1 cellular context compared by ENCODE assay signal in the genomic region with DNA sequence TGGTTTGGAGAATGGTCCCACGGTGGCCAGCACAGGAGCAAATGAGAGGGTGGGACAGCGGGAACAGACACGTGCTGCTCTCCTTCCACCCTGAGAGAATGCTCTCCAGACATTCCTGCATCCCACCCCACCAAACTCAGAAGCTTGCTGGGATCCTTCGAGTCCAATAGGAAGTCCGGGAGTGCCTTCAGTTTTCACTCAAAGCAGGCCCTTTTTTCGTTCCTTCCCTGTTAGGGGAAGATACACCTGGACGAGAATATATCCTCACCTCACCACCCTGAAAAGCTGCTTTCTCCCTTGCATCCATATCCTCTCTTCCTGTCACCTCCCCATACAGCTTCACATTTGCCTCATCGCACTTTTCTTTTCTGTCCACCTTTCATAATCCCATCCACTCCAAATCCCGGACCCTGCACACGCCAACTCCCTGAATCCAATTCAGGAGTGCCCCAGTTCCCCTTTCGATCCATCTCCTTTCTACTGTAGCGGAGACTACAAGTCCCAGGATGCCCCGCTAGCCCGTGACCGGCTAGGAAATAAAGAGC.
A peak's percentile ranks its signal among the peaks of the same experiment; 100 is the strongest.
TF ChIP-seq lines count a peak whose summit lies in the region.

No MANE protein-coding gene starts in this region.

TF ChIP-seq in HepG2, 621 proteins besides CTCF, POLR2A, EP300 and RAD21 (continues in another document):
- TF ChIP-seq NFE2L2 (IDR thresholded peaks at IDR 0.05; ENCODE audit: low read length) (0 out of 2 replicates have a peak, but pooled peaks have one; percentile 23), HCFC1 (IDR thresholded peaks at IDR 0.05; ENCODE audit: low read depth, low read length) (peak; percentile 94), POLR2AphosphoS5 (IDR thresholded peaks at IDR 0.05; ENCODE audit: low read depth, low read length) (peak; percentile 36), PPARG (CRISPR knock-in tag; conservative IDR thresholded peaks at IDR 0.05) (0 out of 2 replicates have a peak, but pooled peaks have one; percentile 10), ZNF761 (CRISPR knock-in tag; conservative IDR thresholded peaks at IDR 0.05) (0 out of 2 replicates have a peak, but pooled peaks have one; percentile 16), SUZ12 (IDR thresholded peaks at IDR 0.05; ENCODE audit: low read depth, low read length) (peak; percentile 85), ZNF143 (CRISPR knock-in tag; IDR thresholded peaks at IDR 0.05) (peak; percentile 96), CBX2 (IDR thresholded peaks at IDR 0.05; ENCODE audit: low read depth, low read length) (no peak), CBX2 (CRISPR knock-in tag; IDR thresholded peaks at IDR 0.05; ENCODE audit: low read depth) (no peak), YY1 (IDR thresholded peaks at IDR 0.05; ENCODE audit: insufficient read depth, insufficient replicate concordance, low read depth, low read length) (peak; percentile 74), JUNB (CRISPR knock-in tag; IDR thresholded peaks at IDR 0.05; ENCODE audit: borderline replicate concordance) (0 out of 2 replicates have a peak, but pooled peaks have one; percentile 56), EEA1 (CRISPR knock-in tag; IDR thresholded peaks at IDR 0.05; ENCODE audit: borderline replicate concordance) (0 out of 2 replicates have a peak, but pooled peaks have one; percentile 20), ZFP36L2 (CRISPR knock-in tag; IDR thresholded peaks at IDR 0.05) (0 out of 2 replicates have a peak, but pooled peaks have one; percentile 24), ZSCAN22 (CRISPR knock-in tag; IDR thresholded peaks at IDR 0.05) (0 out of 2 replicates have a peak, but pooled peaks have one; percentile 3), NR2F6 (IDR thresholded peaks at IDR 0.05) (no peak), NR2F6 (CRISPR knock-in tag; IDR thresholded peaks at IDR 0.05) (0 out of 2 replicates have a peak, but pooled peaks have one; percentile 70), MED8 (CRISPR knock-in tag; IDR thresholded peaks at IDR 0.05; ENCODE audit: insufficient replicate concordance) (no peak), TBX2 (CRISPR knock-in tag; IDR thresholded peaks at IDR 0.05; ENCODE audit: borderline replicate concordance) (no peak), PAF1 (CRISPR knock-in tag; IDR thresholded peaks at IDR 0.05) (no peak), SNRNP70 (IDR thresholded peaks at IDR 0.05; ENCODE audit: low read depth, low read length) (no peak), JARID2 (CRISPR knock-in tag; IDR thresholded peaks at IDR 0.05; ENCODE audit: insufficient replicate concordance) (no peak), CREM (IDR thresholded peaks at IDR 0.05) (peak; percentile 90; the same call in 1 of the 2 replicates), CREM (CRISPR knock-in tag; IDR thresholded peaks at IDR 0.05) (no peak), CREB1 (IDR thresholded peaks at IDR 0.05) (no peak), CREB1 (CRISPR knock-in tag; IDR thresholded peaks at IDR 0.05) (no peak), ZNF331 (CRISPR knock-in tag; IDR thresholded peaks at IDR 0.05) (peak; percentile 72; the same call in 1 of the 2 replicates)
- TF ChIP-seq, protein P1, sequence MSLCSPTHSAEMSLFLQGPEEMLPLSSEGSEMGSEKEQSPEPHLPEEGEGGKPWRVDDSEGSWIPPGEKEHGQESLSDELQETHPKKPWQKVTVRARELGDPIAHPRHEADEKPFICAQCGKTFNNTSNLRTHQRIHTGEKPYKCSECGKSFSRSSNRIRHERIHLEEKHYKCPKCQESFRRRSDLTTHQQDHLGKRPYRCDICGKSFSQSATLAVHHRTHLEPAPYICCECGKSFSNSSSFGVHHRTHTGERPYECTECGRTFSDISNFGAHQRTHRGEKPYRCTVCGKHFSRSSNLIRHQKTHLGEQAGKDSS (CRISPR knock-in tag; IDR thresholded peaks at IDR 0.05; ENCODE audit: borderline replicate concordance, low read depth): no peak
- TF ChIP-seq, protein P2, sequence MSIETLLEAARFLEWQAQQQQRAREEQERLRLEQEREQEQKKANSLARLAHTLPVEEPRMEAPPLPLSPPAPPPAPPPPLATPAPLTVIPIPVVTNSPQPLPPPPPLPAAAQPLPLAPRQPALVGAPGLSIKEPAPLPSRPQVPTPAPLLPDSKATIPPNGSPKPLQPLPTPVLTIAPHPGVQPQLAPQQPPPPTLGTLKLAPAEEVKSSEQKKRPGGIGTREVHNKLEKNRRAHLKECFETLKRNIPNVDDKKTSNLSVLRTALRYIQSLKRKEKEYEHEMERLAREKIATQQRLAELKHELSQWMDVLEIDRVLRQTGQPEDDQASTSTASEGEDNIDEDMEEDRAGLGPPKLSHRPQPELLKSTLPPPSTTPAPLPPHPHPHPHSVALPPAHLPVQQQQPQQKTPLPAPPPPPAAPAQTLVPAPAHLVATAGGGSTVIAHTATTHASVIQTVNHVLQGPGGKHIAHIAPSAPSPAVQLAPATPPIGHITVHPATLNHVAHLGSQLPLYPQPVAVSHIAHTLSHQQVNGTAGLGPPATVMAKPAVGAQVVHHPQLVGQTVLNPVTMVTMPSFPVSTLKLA (IDR thresholded peaks at IDR 0.05): 0 out of 2 replicates have a peak, but pooled peaks have one; percentile 12
- TF ChIP-seq, protein P3, sequence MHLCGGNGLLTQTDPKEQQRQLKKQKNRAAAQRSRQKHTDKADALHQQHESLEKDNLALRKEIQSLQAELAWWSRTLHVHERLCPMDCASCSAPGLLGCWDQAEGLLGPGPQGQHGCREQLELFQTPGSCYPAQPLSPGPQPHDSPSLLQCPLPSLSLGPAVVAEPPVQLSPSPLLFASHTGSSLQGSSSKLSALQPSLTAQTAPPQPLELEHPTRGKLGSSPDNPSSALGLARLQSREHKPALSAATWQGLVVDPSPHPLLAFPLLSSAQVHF (CRISPR knock-in tag; IDR thresholded peaks at IDR 0.05): 0 out of 2 replicates have a peak, but pooled peaks have one; percentile 5
- TF ChIP-seq, protein P4, sequence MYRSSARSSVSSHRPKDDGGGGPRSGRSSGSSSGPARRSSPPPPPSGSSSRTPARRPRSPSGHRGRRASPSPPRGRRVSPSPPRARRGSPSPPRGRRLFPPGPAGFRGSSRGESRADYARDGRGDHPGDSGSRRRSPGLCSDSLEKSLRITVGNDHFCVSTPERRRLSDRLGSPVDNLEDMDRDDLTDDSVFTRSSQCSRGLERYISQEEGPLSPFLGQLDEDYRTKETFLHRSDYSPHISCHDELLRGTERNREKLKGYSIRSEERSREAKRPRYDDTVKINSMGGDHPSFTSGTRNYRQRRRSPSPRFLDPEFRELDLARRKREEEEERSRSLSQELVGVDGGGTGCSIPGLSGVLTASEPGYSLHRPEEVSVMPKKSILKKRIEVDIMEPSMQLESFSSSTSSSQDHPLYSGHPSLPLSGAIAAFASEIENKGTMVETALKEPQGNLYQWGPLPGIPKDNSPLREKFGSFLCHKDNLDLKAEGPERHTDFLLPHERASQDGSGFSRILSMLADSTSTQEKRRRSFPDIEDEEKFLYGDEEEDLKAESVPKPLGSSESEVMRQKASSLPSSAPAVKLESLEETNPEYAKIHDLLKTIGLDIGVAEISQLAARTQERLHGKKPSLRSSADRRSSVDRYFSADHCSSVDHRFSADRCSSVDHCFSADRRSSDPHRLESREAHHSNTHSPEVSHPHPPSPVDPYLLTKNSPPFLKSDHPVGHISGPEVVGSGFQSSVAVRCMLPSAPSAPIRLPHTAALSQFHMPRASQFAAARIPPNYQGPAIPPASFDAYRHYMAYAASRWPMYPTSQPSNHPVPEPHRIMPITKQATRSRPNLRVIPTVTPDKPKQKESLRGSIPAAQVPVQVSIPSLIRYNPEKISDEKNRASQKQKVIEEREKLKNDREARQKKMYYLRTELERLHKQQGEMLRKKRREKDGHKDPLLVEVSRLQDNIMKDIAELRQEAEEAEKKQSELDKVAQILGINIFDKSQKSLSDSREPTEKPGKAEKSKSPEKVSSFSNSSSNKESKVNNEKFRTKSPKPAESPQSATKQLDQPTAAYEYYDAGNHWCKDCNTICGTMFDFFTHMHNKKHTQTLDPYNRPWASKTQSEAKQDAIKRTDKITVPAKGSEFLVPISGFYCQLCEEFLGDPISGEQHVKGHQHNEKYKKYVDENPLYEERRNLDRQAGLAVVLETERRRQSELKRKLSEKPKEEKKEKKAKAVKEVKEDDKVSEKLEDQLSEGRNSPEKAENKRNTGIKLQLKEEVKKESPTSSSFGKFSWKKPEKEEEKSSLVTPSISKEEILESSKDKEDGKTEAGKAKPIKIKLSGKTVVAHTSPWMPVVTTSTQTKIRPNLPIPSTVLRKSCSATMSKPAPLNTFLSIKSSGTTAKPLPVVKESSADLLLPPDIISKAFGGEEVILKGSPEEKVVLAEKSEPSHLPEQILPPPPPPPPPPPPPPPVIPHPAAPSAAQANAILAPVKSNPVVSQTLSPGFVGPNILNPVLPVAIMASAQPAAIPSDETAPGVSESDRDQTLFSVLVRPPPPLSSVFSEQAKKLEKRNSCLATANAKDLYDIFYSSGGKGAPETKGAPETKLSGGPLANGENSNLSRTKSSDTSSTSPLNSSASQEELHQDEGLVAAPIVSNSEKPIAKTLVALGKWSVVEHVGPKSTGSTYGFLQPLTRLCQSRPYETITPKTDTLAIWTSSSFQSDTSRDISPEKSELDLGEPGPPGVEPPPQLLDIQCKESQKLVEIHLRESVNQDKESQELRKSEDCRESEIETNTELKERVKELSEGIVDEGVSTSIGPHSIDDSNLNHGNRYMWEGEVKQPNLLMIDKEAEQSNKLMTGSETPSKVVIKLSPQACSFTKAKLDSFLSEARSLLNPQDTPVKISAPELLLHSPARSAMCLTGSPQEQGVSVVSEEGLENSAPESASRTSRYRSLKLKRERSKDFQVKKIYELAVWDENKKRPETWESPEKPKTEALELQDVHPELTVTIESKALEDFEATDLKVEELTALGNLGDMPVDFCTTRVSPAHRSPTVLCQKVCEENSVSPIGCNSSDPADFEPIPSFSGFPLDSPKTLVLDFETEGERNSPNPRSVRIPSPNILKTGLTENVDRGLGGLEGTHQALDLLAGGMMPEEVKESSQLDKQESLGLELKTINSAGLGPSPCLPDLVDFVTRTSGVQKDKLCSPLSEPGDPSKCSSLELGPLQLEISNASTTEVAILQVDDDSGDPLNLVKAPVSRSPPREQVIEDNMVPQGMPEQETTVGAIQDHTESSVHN (CRISPR knock-in tag; IDR thresholded peaks at IDR 0.05): peak; percentile 51; the same call in 1 of the 2 replicates
- TF ChIP-seq, protein P5, sequence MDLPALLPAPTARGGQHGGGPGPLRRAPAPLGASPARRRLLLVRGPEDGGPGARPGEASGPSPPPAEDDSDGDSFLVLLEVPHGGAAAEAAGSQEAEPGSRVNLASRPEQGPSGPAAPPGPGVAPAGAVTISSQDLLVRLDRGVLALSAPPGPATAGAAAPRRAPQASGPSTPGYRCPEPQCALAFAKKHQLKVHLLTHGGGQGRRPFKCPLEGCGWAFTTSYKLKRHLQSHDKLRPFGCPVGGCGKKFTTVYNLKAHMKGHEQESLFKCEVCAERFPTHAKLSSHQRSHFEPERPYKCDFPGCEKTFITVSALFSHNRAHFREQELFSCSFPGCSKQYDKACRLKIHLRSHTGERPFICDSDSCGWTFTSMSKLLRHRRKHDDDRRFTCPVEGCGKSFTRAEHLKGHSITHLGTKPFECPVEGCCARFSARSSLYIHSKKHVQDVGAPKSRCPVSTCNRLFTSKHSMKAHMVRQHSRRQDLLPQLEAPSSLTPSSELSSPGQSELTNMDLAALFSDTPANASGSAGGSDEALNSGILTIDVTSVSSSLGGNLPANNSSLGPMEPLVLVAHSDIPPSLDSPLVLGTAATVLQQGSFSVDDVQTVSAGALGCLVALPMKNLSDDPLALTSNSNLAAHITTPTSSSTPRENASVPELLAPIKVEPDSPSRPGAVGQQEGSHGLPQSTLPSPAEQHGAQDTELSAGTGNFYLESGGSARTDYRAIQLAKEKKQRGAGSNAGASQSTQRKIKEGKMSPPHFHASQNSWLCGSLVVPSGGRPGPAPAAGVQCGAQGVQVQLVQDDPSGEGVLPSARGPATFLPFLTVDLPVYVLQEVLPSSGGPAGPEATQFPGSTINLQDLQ (CRISPR knock-in tag; IDR thresholded peaks at IDR 0.05): 0 out of 2 replicates have a peak, but pooled peaks have one; percentile 41
- TF ChIP-seq, protein P6, sequence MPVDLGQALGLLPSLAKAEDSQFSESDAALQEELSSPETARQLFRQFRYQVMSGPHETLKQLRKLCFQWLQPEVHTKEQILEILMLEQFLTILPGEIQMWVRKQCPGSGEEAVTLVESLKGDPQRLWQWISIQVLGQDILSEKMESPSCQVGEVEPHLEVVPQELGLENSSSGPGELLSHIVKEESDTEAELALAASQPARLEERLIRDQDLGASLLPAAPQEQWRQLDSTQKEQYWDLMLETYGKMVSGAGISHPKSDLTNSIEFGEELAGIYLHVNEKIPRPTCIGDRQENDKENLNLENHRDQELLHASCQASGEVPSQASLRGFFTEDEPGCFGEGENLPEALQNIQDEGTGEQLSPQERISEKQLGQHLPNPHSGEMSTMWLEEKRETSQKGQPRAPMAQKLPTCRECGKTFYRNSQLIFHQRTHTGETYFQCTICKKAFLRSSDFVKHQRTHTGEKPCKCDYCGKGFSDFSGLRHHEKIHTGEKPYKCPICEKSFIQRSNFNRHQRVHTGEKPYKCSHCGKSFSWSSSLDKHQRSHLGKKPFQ (CRISPR knock-in tag; IDR thresholded peaks at IDR 0.05; ENCODE audit: insufficient replicate concordance): no peak
- TF ChIP-seq, protein P7, sequence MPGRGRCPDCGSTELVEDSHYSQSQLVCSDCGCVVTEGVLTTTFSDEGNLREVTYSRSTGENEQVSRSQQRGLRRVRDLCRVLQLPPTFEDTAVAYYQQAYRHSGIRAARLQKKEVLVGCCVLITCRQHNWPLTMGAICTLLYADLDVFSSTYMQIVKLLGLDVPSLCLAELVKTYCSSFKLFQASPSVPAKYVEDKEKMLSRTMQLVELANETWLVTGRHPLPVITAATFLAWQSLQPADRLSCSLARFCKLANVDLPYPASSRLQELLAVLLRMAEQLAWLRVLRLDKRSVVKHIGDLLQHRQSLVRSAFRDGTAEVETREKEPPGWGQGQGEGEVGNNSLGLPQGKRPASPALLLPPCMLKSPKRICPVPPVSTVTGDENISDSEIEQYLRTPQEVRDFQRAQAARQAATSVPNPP (CRISPR knock-in tag; IDR thresholded peaks at IDR 0.05): no peak
- TF ChIP-seq, protein P8, sequence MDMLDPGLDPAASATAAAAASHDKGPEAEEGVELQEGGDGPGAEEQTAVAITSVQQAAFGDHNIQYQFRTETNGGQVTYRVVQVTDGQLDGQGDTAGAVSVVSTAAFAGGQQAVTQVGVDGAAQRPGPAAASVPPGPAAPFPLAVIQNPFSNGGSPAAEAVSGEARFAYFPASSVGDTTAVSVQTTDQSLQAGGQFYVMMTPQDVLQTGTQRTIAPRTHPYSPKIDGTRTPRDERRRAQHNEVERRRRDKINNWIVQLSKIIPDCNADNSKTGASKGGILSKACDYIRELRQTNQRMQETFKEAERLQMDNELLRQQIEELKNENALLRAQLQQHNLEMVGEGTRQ (IDR thresholded peaks at IDR 0.05; ENCODE audit: low read depth, low read length): no peak
- TF ChIP-seq, protein P8 (CRISPR knock-in tag; IDR thresholded peaks at IDR 0.05; ENCODE audit: borderline replicate concordance): peak; percentile 77; the same call in 1 of the 2 replicates
